Comparison of ENCODE assay signal across 8 cellular contexts in the genomic region with DNA sequence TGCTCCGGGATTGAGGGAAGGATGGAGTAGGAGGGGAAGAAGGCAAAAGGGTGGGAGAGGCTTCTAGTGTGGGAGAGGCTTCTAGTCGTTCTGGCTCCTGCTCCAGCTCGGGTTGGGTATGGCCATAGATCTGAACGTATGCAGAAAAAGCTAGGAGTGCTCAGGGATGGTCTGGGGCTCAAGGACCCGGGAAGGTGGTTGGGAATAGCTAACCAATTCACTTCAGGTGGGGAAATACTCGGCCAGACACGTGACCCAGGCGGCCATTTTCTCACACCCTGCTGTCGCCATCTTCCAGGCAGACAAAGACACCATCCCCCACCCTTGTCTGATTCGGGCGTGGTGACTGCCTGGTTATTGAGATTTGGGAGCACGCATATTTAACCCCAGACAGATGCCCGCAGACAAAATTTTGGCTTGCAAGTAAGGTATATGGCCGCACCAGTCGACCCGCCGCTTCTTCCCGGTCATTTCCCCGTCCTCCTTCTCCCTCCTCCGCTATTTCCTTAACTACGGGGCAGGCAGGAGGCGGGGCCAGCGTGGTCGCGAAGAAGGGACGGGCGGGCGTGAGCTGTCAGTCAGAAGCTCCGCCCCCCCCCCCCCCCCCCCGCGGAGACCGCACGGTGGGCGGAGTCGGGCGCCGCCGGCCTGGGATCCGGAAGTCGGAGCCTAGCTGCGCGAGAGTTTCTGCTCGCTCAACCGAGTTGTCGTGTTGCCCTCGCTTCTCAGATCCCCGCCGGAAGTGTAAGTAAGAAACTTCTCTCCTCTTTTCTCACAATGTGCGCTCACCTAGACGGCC. TPM values are rescaled to one million over a fixed set of nuclear protein-coding genes. Genes with fewer than 3 reads are reported as not detected.
DNase-seq lines count a peak whose midpoint lies in the region; ATAC-seq, FAIRE-seq and TF ChIP-seq lines count a peak whose summit lies in the region.

Gene GNL3L (plus strand): TSS at position 661 of the 799 bp plus-strand sequence. CDS start 2,348 bp downstream, outside the sequence.

- intact Hi-C loops in cardiac septum (cut with DNase I) (loop anchor here (5.0 kb wide), 1 partner anchor 47 kb away; no protein-coding TSS in a partner anchor), transverse colon (cut with DNase I; ENCODE audit: low total_unique reads) (no loop called here)

- TF ChIP-seq CTCF in transverse colon (IDR thresholded peaks at IDR 0.05): no peak

- peaks cover 38% of the 10 kb centered on the region for H3K4me1 Mint-ChIP-seq in activated naive CD8-positive, alpha-beta T cell treated with anti-CD3 and anti-CD28 coated beads, Interleukin-2, amount 50 U/mL, for 24 hours

- TF ChIP-seq POLR2A in GM12891 (IDR thresholded peaks at IDR 0.05; ENCODE audit: low read depth, low read length) (no peak; the same call in none of the 2 replicates), transverse colon (IDR thresholded peaks at IDR 0.05) (peak; percentile 27)

- peak within 1 kb of the TSS; percentile 49 to 83 (median 70) for H3K4me3 ChIP-seq in transverse colon

- TF ChIP-seq EP300 in transverse colon (IDR thresholded peaks at IDR 0.05; ENCODE audit: low read depth): no peak

- H3K4me1 ChIP-seq in transverse colon: peaks cover 0 to 22% (median 3%) of the 10 kb centered on the region in 4 donors

- FAIRE-seq in GM12891 (lab: Jason Lieb, UNC): peak; percentile 96

- peaks cover 26% of the 10 kb centered on the region for H3K36me3 Mint-ChIP-seq in activated naive CD8-positive, alpha-beta T cell treated with anti-CD3 and anti-CD28 coated beads, Interleukin-2, amount 50 U/mL, for 24 hours (ENCODE audit: low read depth)

- H3K4me3 Mint-ChIP-seq in activated naive CD8-positive, alpha-beta T cell treated with anti-CD3 and anti-CD28 coated beads, Interleukin-2, amount 50 U/mL, for 24 hours: peak within 1 kb of the TSS; percentile 91

- H3K9me3 Mint-ChIP-seq in activated naive CD8-positive, alpha-beta T cell treated with anti-CD3 and anti-CD28 coated beads, Interleukin-2, amount 50 U/mL, for 24 hours: peaks cover 7% of the 10 kb centered on the region

- H3K9me3 ChIP-seq in transverse colon: no peaks in the 10 kb centered on the region

- H3K36me3 ChIP-seq in transverse colon: no peaks in the 10 kb centered on the region

- peak within 1 kb of the TSS; percentile 93 for H3K27ac Mint-ChIP-seq in activated naive CD8-positive, alpha-beta T cell treated with anti-CD3 and anti-CD28 coated beads, Interleukin-2, amount 50 U/mL, for 24 hours

- no peaks in the 10 kb centered on the region for H3K27me3 ChIP-seq in transverse colon

- peak within 1 kb of the TSS; percentile 77 to 86 (median 84) for H3K27ac ChIP-seq in transverse colon

- peak; percentile 87 for ATAC-seq in HG02798 (IDR thresholded peaks at IDR 0.05; ENCODE audit: poor library complexity, unreplicated experiment)
- peak; percentile 90 for ATAC-seq in activated naive CD8-positive, alpha-beta T cell treated with anti-CD3 and anti-CD28 coated beads, Interleukin-2, amount 50 U/mL, for 24 hours

- DNase-seq in GM12891 (ENCODE audit: insufficient read length, low spot score) (peak; percentile 52), NCI-H1436 (lab: John Stamatoyannopoulos, UW) (peak; percentile 92), SW480 (ENCODE audit: low spot score) (peak; percentile 88), cardiac septum (ENCODE audit: low spot score) (peak; percentile 94), pons (ENCODE audit: low spot score) (peak; percentile 82), transverse colon (peak; percentile 90)
- peak; percentile 78 for DNase-seq in activated naive CD8-positive, alpha-beta T cell treated with anti-CD3 and anti-CD28 coated beads, Interleukin-2, amount 50 U/mL, for 24 hours

- in situ Hi-C loops in transverse colon (cut with MboI; ENCODE audit: low pct_ligation_motif_present in 1 of 4, low pct_unique_long_range_greater_than_20kb in 1 of 4, low sequenced_read_pairs in 3 of 4): no loop called here

- WGBS in transverse colon (ENCODE audit: low coverage in 1 of 2), 2 donors: 48% methylated on average over 48 of the region's 50 CpGs; no CpG with 5 or more reads in 1 of the 2 donors

- H3K27me3 Mint-ChIP-seq in activated naive CD8-positive, alpha-beta T cell treated with anti-CD3 and anti-CD28 coated beads, Interleukin-2, amount 50 U/mL, for 24 hours: no peaks in the 10 kb centered on the region

TF ChIP-seq in GM12891, 5 proteins besides CTCF, POLR2A, EP300 and RAD21:
- TF ChIP-seq SPI1 (IDR thresholded peaks at IDR 0.05; ENCODE audit: low read depth, low read length) (no peak), POLR2AphosphoS5 (IDR thresholded peaks at IDR 0.05; ENCODE audit: low read depth, low read length) (peak; percentile 79; the same call in 1 of the 2 replicates), TAF1 (IDR thresholded peaks at IDR 0.05; ENCODE audit: low read depth, low read length) (peak; percentile 83; the same call in 1 of the 2 replicates)

RNA-seq across cellular contexts. Expression of gene GNL3L, which starts in this region (rescaled TPM):
- polyA plus RNA-seq in GM12891 (2012; ENCODE audit: low read depth, missing spikeins): 9.1 TPM
- 35.3 TPM for total RNA-seq in cardiac septum
- 10 to 100 TPM; 29.5 to 36.6 (median 31.7) TPM for total RNA-seq in transverse colon

Comparison
In these comparisons a context has a peak if more than half of its experiments do, and no peak if none do; other contexts are left out.
1. Peak in every context shown above with its lines: DNase-seq, ATAC-seq, H3K4me3 ChIP-seq and H3K27ac ChIP-seq.